Comparison of ENCODE assay signal across 10 cellular contexts in genomic region chr6:151681426-151682059, GRCh38.
DNase-seq lines count a peak whose midpoint lies in the region; ATAC-seq and TF ChIP-seq lines count a peak whose summit lies in the region.
"Had no signal": no experiment of that assay in that cellular context is flagged by ENCODE, and none has a peak within 500 bp of the region (broad histone marks: within the 10 kb centered on the region; RNA-seq: fewer than 3 reads in every experiment).

No MANE protein-coding gene starts in this region.

- no peaks in the 10 kb centered on the region for H3F3A ChIP-seq in neural progenitor cell (ENCODE audit: low read depth)

- no peaks in the 10 kb centered on the region for H3K36me3 ChIP-seq in neural progenitor cell

- no peaks in the 10 kb centered on the region for H3K27me3 Mint-ChIP-seq in neural progenitor cell (ENCODE audit: insufficient read depth, low read depth)

- ATAC-seq in HG03354 (IDR thresholded peaks at IDR 0.05; ENCODE audit: poor library complexity, severe bottlenecking, unreplicated experiment) (peak; percentile 70), HG02798 (IDR thresholded peaks at IDR 0.05; ENCODE audit: poor library complexity, unreplicated experiment) (no peak)

- H3K4me1 ChIP-seq in neural progenitor cell: no peaks in the 10 kb centered on the region

- TF ChIP-seq CTCF in AG10803 (conservative IDR thresholded peaks at IDR 0.05; ENCODE audit: low read length) (no peak), neural progenitor cell (IDR thresholded peaks at IDR 0.05) (no peak)

- H3K79me2 ChIP-seq in neural progenitor cell (ENCODE audit: low read depth): no peaks in the 10 kb centered on the region

- H3K4me1 Mint-ChIP-seq in neural progenitor cell: no peaks in the 10 kb centered on the region

- H3K4me3 ChIP-seq in AG10803 (ENCODE audit: low read length) (peak overlapping the region; percentile 33), neural progenitor cell (no peak overlapping the region)

- H3K27ac ChIP-seq in neural progenitor cell: no peak overlapping the region

- H3K27me3 ChIP-seq in neural progenitor cell: no peaks in the 10 kb centered on the region

- no peaks in the 10 kb centered on the region for H4K20me1 ChIP-seq in neural progenitor cell (ENCODE audit: low read depth)

- H3K4me3 Mint-ChIP-seq in neural progenitor cell: no peak overlapping the region

- H2AFZ ChIP-seq in neural progenitor cell (replicated peaks): peak overlapping the region; percentile 50

- H3K27ac Mint-ChIP-seq in neural progenitor cell: no peak overlapping the region

- H3K36me3 Mint-ChIP-seq in neural progenitor cell: no peaks in the 10 kb centered on the region

- H3K9ac ChIP-seq in neural progenitor cell: no peak overlapping the region

- no peak overlapping the region for H3K4me2 ChIP-seq in neural progenitor cell

- no peaks in the 10 kb centered on the region for H3K9me3 Mint-ChIP-seq in neural progenitor cell

- peak; percentile 50 for DNase-seq in AG10803 (ENCODE audit: low read depth)
- peak; percentile 44 for DNase-seq in fibroblast of gingiva (ENCODE audit: low read depth)
- DNase-seq in neural progenitor cell (ENCODE audit: low spot score): no peak
- no peak for DNase-seq in NCI-H1105 (lab: John Stamatoyannopoulos, UW)
- DNase-seq in NK-92 treated with Interleukin-12 subunit alpha and Interleukin-12 subunit beta, amount 100 ng/mL, for 24 hours (lab: John Stamatoyannopoulos, UW): no peak
- no peak for DNase-seq in A172 (ENCODE audit: low spot score)
- DNase-seq: NCI-H748 treated with DMSO at 0.1 percent for 48 hours; stimulated activated CD4-positive, alpha-beta T cell treated with anti-CD3 and anti-CD28 coated beads, Interleukin-2, amount 100 ng/mL, for 48 hours had no signal

- no peaks in the 10 kb centered on the region for H3K9me3 ChIP-seq in neural progenitor cell (ENCODE audit: low read depth)

Comparison
In these comparisons a context has a peak if more than half of its experiments do, and no peak if none do; other contexts are left out.
1. DNase-seq: peak in AG10803 (single experiment) and fibroblast of gingiva (single experiment); none in neural progenitor cell (single experiment), NCI-H1105 (single experiment), NK-92 treated with Interleukin-12 subunit alpha and Interleukin-12 subunit beta, amount 100 ng/mL, for 24 hours (single experiment) and A172 (single experiment).